ENCODE assay signal across 15 cellular contexts in genomic region chr2:234745347-234745746, GRCh38.
DNase-seq lines count a peak whose midpoint lies in the region; ATAC-seq and TF ChIP-seq lines count a peak whose summit lies in the region.
"Had no signal": no experiment of that assay in that cellular context is flagged by ENCODE, and none has a peak within 500 bp of the region (broad histone marks: within the 10 kb centered on the region; RNA-seq: fewer than 3 reads in every experiment).

No MANE protein-coding gene starts in this region.

- ATAC-seq in HG03095 (IDR thresholded peaks at IDR 0.05; ENCODE audit: unreplicated experiment): no peak
- no peak for ATAC-seq in HG03442 (IDR thresholded peaks at IDR 0.05; ENCODE audit: unreplicated experiment)

- no peak overlapping the region for H3K27ac ChIP-seq in C4-2B
- H3K27ac ChIP-seq: tibial artery had no signal

- peaks cover 7% of the 10 kb centered on the region; the same call in 1 of the 2 replicates for H3K36me3 Mint-ChIP-seq in HFFc6 (ENCODE audit: low read depth)
- peaks cover 1% of the 10 kb centered on the region for H3K36me3 Mint-ChIP-seq in chondrocyte (ENCODE audit: low read depth)
- no peaks in the 10 kb centered on the region for H3K36me3 Mint-ChIP-seq in activated T-cell treated with anti-CD3 and anti-CD28 coated beads, Interleukin-2, amount 50 U/mL, for 24 hours (ENCODE audit: low read depth)
- H3K36me3 Mint-ChIP-seq: activated naive CD4-positive, alpha-beta T cell treated with anti-CD3 and anti-CD28 coated beads, Interleukin-2, amount 10 ng/mL, durations not matched to agents 7 days and 5 days had no signal

- peaks cover 6% of the 10 kb centered on the region; the same call in 1 of the 2 replicates for H3K9me3 Mint-ChIP-seq in HFFc6
- H3K9me3 Mint-ChIP-seq in chondrocyte (ENCODE audit: low read depth): peaks cover 7% of the 10 kb centered on the region
- peaks cover 6% of the 10 kb centered on the region for H3K9me3 Mint-ChIP-seq in activated T-cell treated with anti-CD3 and anti-CD28 coated beads, Interleukin-2, amount 50 U/mL, for 24 hours
- H3K9me3 Mint-ChIP-seq: activated naive CD4-positive, alpha-beta T cell treated with anti-CD3 and anti-CD28 coated beads, Interleukin-2, amount 10 ng/mL, durations not matched to agents 7 days and 5 days had no signal

- H3K4me1 Mint-ChIP-seq in HFFc6 (ENCODE audit: low read depth): peaks cover 14% of the 10 kb centered on the region
- peaks cover 12% of the 10 kb centered on the region for H3K4me1 Mint-ChIP-seq in chondrocyte (ENCODE audit: low read depth)
- no peaks in the 10 kb centered on the region for H3K4me1 Mint-ChIP-seq in activated T-cell treated with anti-CD3 and anti-CD28 coated beads, Interleukin-2, amount 50 U/mL, for 24 hours (ENCODE audit: low read depth)
- H3K4me1 Mint-ChIP-seq: activated naive CD4-positive, alpha-beta T cell treated with anti-CD3 and anti-CD28 coated beads, Interleukin-2, amount 10 ng/mL, durations not matched to agents 7 days and 5 days; B cell had no signal

- H3K4me3 Mint-ChIP-seq in HFFc6 (no peak overlapping the region), chondrocyte (ENCODE audit: unreplicated experiment) (no peak overlapping the region)
- H3K4me3 Mint-ChIP-seq in activated T-cell treated with anti-CD3 and anti-CD28 coated beads, Interleukin-2, amount 50 U/mL, for 24 hours: no peak overlapping the region
- H3K4me3 Mint-ChIP-seq: activated naive CD4-positive, alpha-beta T cell treated with anti-CD3 and anti-CD28 coated beads, Interleukin-2, amount 10 ng/mL, durations not matched to agents 7 days and 5 days; B cell had no signal

- H3K36me3 ChIP-seq in kidney epithelial cell (ENCODE audit: control insufficient read depth, insufficient read depth, low read length): no peaks in the 10 kb centered on the region
- H3K36me3 ChIP-seq: tibial artery had no signal

- no peaks in the 10 kb centered on the region for H3K27me3 ChIP-seq in kidney epithelial cell (ENCODE audit: control insufficient read depth, insufficient read depth, low read length)
- H3K27me3 ChIP-seq: tibial artery had no signal

- TF ChIP-seq CTCF in C4-2B (conservative IDR thresholded peaks at IDR 0.05): peak; percentile 23
- TF ChIP-seq CTCF in HFFc6 (IDR thresholded peaks at IDR 0.05): peak; percentile 33
- TF ChIP-seq CTCF in chondrocyte (IDR thresholded peaks at IDR 0.05): peak; percentile 20
- peak; percentile 2 for TF ChIP-seq CTCF in kidney epithelial cell (IDR thresholded peaks at IDR 0.05; ENCODE audit: insufficient read depth, low read length, poor library complexity, severe bottlenecking)

- H3K27ac Mint-ChIP-seq in HFFc6 (no peak overlapping the region), chondrocyte (ENCODE audit: unreplicated experiment) (no peak overlapping the region)
- no peak overlapping the region for H3K27ac Mint-ChIP-seq in activated T-cell treated with anti-CD3 and anti-CD28 coated beads, Interleukin-2, amount 50 U/mL, for 24 hours
- H3K27ac Mint-ChIP-seq: activated naive CD4-positive, alpha-beta T cell treated with anti-CD3 and anti-CD28 coated beads, Interleukin-2, amount 10 ng/mL, durations not matched to agents 7 days and 5 days; B cell had no signal

- no peak overlapping the region for H3K4me3 ChIP-seq in kidney epithelial cell (ENCODE audit: low read depth, low read length)
- H3K4me3 ChIP-seq: tibial artery had no signal

- H3K27me3 Mint-ChIP-seq in HFFc6 (ENCODE audit: insufficient read depth) (peaks cover 2% of the 10 kb centered on the region), chondrocyte (ENCODE audit: low read depth) (no peaks in the 10 kb centered on the region)
- peaks cover 50% of the 10 kb centered on the region for H3K27me3 Mint-ChIP-seq in activated T-cell treated with anti-CD3 and anti-CD28 coated beads, Interleukin-2, amount 50 U/mL, for 24 hours

- DNase-seq in HFFc6 (no peak), chondrocyte (ENCODE audit: low spot score) (no peak), kidney epithelial cell (ENCODE audit: low read depth) (no peak), DMS153 treated with DMSO at 0.1 percent for 48 hours (lab: John Stamatoyannopoulos, UW; ENCODE audit: unreplicated experiment) (no peak)
- DNase-seq in activated T-cell treated with anti-CD3 and anti-CD28 coated beads, Interleukin-2, amount 50 U/mL, for 24 hours: no peak
- DNase-seq: activated CD8-positive, alpha-beta memory T cell treated with anti-CD3 and anti-CD28 coated beads, Interleukin-2, amount 50 U/mL, for 4 hours; activated naive CD4-positive, alpha-beta T cell treated with anti-CD3 and anti-CD28 coated beads, Interleukin-2, amount 10 ng/mL, durations not matched to agents 7 days and 5 days; islet precursor cell; midbrain; NCI-H187; tibial artery had no signal
